ENCODE assay signal across 8 cellular contexts in the genomic region with DNA sequence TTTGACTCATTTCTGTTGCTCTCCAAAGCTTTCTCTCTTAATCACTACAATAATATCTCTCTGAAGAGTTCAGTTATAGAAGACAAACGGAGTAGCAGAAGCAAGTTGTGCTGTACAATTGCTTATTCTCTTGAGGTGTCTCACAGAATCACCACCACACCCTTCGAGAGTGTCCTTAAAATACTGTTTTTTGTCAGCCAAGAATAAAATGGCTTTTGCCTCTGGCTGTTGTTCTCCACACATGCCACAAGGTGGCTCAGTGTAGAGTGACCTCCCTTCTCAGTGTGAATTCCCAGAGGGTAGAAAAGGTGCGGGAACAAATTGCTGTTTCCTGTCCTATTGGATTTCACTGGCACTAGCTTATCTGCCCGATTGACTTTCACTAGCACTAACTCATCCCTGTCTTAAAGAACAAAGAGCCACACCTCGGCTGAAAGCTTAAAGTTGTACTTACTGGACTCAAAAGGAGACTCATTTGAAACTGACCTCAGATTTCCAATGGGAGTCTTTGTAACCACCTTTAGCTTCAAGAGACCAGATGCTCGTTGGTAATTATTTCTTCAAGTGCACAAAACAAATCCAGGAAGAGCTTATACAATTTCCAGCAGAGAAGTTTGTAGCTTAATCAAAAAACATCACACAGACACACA.
DNase-seq lines count a peak whose midpoint lies in the region; ATAC-seq and TF ChIP-seq lines count a peak whose summit lies in the region.

No MANE protein-coding gene starts in this region.

- no peak overlapping the region for H2BK15ac ChIP-seq in H9 (ENCODE audit: low read depth, low read length)

- H4K91ac ChIP-seq in H9 (ENCODE audit: insufficient read length, low read depth, low read length): no peak overlapping the region

- H2AFZ ChIP-seq in H9 (ENCODE audit: low read length): peak overlapping the region; percentile 89

- H3K27me3 Mint-ChIP-seq in H9 (ENCODE audit: low read depth): no peaks in the 10 kb centered on the region
- H3K27me3 Mint-ChIP-seq in T-helper 1 cell treated with Interleukin-12 subunit alpha and Interleukin-12 subunit beta and Interleukin-4 antibody, amounts not matched to agents 30 μg/mL and 1 μg/mL, for 36 hours (ENCODE audit: low read depth): no peaks in the 10 kb centered on the region

- TF ChIP-seq CTCF in H9 (conservative IDR thresholded peaks at IDR 0.05) (peak; percentile 85), NB4 (IDR thresholded peaks at IDR 0.05; ENCODE audit: low read depth, low read length) (peak; percentile 82), lower lobe of right lung (IDR thresholded peaks at IDR 0.05) (peak; percentile 72), suprapubic skin (IDR thresholded peaks at IDR 0.05) (peak; percentile 16 to 67)

- no peaks in the 10 kb centered on the region for H3K36me3 Mint-ChIP-seq in H9 (ENCODE audit: insufficient read depth in 1 of 3, low read depth in 3 of 3)
- peaks cover 37% of the 10 kb centered on the region for H3K36me3 Mint-ChIP-seq in T-helper 1 cell treated with Interleukin-12 subunit alpha and Interleukin-12 subunit beta and Interleukin-4 antibody, amounts not matched to agents 30 μg/mL and 1 μg/mL, for 36 hours (ENCODE audit: low read depth)

- no peak overlapping the region for H2AK5ac ChIP-seq in H9 (ENCODE audit: insufficient read length, low read length)

- no peaks in the 10 kb centered on the region for H3K4me1 ChIP-seq in H9 (ENCODE audit: insufficient read depth, low read length)
- peaks cover 5% of the 10 kb centered on the region for H3K4me1 ChIP-seq in lower lobe of right lung
- peaks cover 6% of the 10 kb centered on the region for H3K4me1 ChIP-seq in suprapubic skin

- H3K4ac ChIP-seq in H9 (ENCODE audit: low read depth, low read length): no peak overlapping the region

- H3K4me3 Mint-ChIP-seq in H9: no peak overlapping the region
- peak overlapping the region; percentile 60 for H3K4me3 Mint-ChIP-seq in T-helper 1 cell treated with Interleukin-12 subunit alpha and Interleukin-12 subunit beta and Interleukin-4 antibody, amounts not matched to agents 30 μg/mL and 1 μg/mL, for 36 hours

- no peak overlapping the region for H2BK20ac ChIP-seq in H9 (ENCODE audit: low read depth, low read length, poor library complexity, severe bottlenecking)

- H2BK5ac ChIP-seq in H9 (ENCODE audit: insufficient read length, low read length): no peak overlapping the region

- H4K8ac ChIP-seq in H9 (replicated peaks; ENCODE audit: insufficient read length, low read depth, low read length): no peak overlapping the region

- peaks cover 13 to 14% of the 10 kb centered on the region in 2 experiments for H3K4me1 Mint-ChIP-seq in H9
- H3K4me1 Mint-ChIP-seq in T-helper 1 cell treated with Interleukin-12 subunit alpha and Interleukin-12 subunit beta and Interleukin-4 antibody, amounts not matched to agents 30 μg/mL and 1 μg/mL, for 36 hours (ENCODE audit: low read depth): peaks cover 60% of the 10 kb centered on the region

- no peak overlapping the region for H3K27ac ChIP-seq in H9 (ENCODE audit: insufficient read length, low read depth, low read length)
- H3K27ac ChIP-seq in lower lobe of right lung: no peak overlapping the region
- no peak overlapping the region for H3K27ac ChIP-seq in suprapubic skin

- peak; percentile 19 for DNase-seq in GM03348 (ENCODE audit: low spot score)
- peak; percentile 71 for DNase-seq in H9
- peak; percentile 53 for DNase-seq in NB4 (ENCODE audit: low read depth)
- peak; percentile 35 for DNase-seq in central memory CD4-positive, alpha-beta T cell
- no peak for DNase-seq in lower lobe of right lung
- DNase-seq in suprapubic skin (ENCODE audit: low spot score in 2 of 2): no peak
- DNase-seq in GM19240 (ENCODE audit: insufficient read length, low spot score): no peak

- H2BK12ac ChIP-seq in H9 (ENCODE audit: insufficient read length, low read depth, low read length): no peak overlapping the region

- intact Hi-C loops in lower lobe of right lung (cut with DNase I): no loop called here

- no peak overlapping the region for H3K56ac ChIP-seq in H9 (ENCODE audit: insufficient read length, low read depth, low read length)

- no peaks in the 10 kb centered on the region for H3K9me3 ChIP-seq in H9 (ENCODE audit: control insufficient read depth, low read depth, low read length)
- H3K9me3 ChIP-seq in lower lobe of right lung: no peaks in the 10 kb centered on the region
- H3K9me3 ChIP-seq in suprapubic skin: no peaks in the 10 kb centered on the region

- no peak overlapping the region for H3T11ph ChIP-seq in H9 (ENCODE audit: low read length)

- no peaks in the 10 kb centered on the region for H3K79me1 ChIP-seq in H9 (ENCODE audit: insufficient read depth, low read depth, low read length, poor library complexity, severe bottlenecking)

- H2BK120ac ChIP-seq in H9 (ENCODE audit: low read depth, low read length, poor library complexity, severe bottlenecking): no peak overlapping the region

- no peak overlapping the region for H3K23ac ChIP-seq in H9 (ENCODE audit: insufficient read length, low read depth, low read length)

- H3K18ac ChIP-seq in H9 (ENCODE audit: insufficient read length, low read depth, low read length): no peak overlapping the region

- peak; percentile 83 to 85 for ATAC-seq in lower lobe of right lung

- H3K14ac ChIP-seq in H9 (ENCODE audit: insufficient read depth, low read length): no peak overlapping the region

- no peak for TF ChIP-seq POLR2A in NB4 (IDR thresholded peaks at IDR 0.05; ENCODE audit: extremely low read depth, insufficient read length)
- TF ChIP-seq POLR2A in suprapubic skin (IDR thresholded peaks at IDR 0.05): no peak

- H3K79me2 ChIP-seq in H9 (ENCODE audit: insufficient read depth, low read length): no peaks in the 10 kb centered on the region

- no peak overlapping the region for H3K4me3 ChIP-seq in NB4 (ENCODE audit: low read depth, low read length)
- H3K4me3 ChIP-seq in lower lobe of right lung: no peak overlapping the region
- H3K4me3 ChIP-seq in suprapubic skin: no peak overlapping the region

- no peaks in the 10 kb centered on the region for H3K23me2 ChIP-seq in H9 (ENCODE audit: insufficient read length, low read depth, low read length, poor library complexity, severe bottlenecking)

- no peak overlapping the region; a peak in 1 of 7 replicates for H3K27ac Mint-ChIP-seq in H9
- H3K27ac Mint-ChIP-seq in T-helper 1 cell treated with Interleukin-12 subunit alpha and Interleukin-12 subunit beta and Interleukin-4 antibody, amounts not matched to agents 30 μg/mL and 1 μg/mL, for 36 hours: peak overlapping the region; percentile 86

- H3K36me3 ChIP-seq in lower lobe of right lung (no peaks in the 10 kb centered on the region), suprapubic skin (no peaks in the 10 kb centered on the region)

- no peak overlapping the region for H4K5ac ChIP-seq in H9 (ENCODE audit: insufficient read length, low read depth, low read length)

- no peak for TF ChIP-seq EP300 in suprapubic skin (IDR thresholded peaks at IDR 0.05)

- H3K27me3 ChIP-seq in H9 (ENCODE audit: insufficient read depth, low read length): no peaks in the 10 kb centered on the region
- no peaks in the 10 kb centered on the region for H3K27me3 ChIP-seq in lower lobe of right lung (ENCODE audit: low read depth)
- H3K27me3 ChIP-seq in suprapubic skin: no peaks in the 10 kb centered on the region

- H4K20me1 ChIP-seq in H9 (ENCODE audit: control insufficient read depth, insufficient read depth, insufficient read length): no peaks in the 10 kb centered on the region

- H3K4me2 ChIP-seq in H9 (ENCODE audit: insufficient read depth, insufficient read length, low read length): no peak overlapping the region

- no CpG with 5 or more reads among the region's 6 CpGs for WGBS in H9 (ENCODE audit: extremely low coverage, insufficient read length, low lambda C conversion rate)
- 16% methylated on average over 6 of the region's 6 CpGs for WGBS in suprapubic skin

- H3K9ac ChIP-seq in H9 (ENCODE audit: extremely low read depth, insufficient read length, low read length): no peak overlapping the region

- no peaks in the 10 kb centered on the region for H3K9me3 Mint-ChIP-seq in H9
- H3K9me3 Mint-ChIP-seq in T-helper 1 cell treated with Interleukin-12 subunit alpha and Interleukin-12 subunit beta and Interleukin-4 antibody, amounts not matched to agents 30 μg/mL and 1 μg/mL, for 36 hours: peaks cover 18% of the 10 kb centered on the region

Comparison
In these comparisons a context has a peak if more than half of its experiments do, and no peak if none do; other contexts are left out.
1. DNase-seq: peak in GM03348 (single experiment), H9 (single experiment), NB4 (single experiment) and central memory CD4-positive, alpha-beta T cell (single experiment); none in lower lobe of right lung (single experiment), suprapubic skin (0 of 2) and GM19240 (single experiment).
2. Peak in every context shown above with its lines, with median percentiles within 50 percentile points of each other: CTCF ChIP-seq.